ENCODE assay signal across 2 cellular contexts in genomic region chr3:87354399-87354798, GRCh38.
TF ChIP-seq lines count a peak whose summit lies in the region.

No MANE protein-coding gene starts in this region.

TF ChIP-seq in H1, 55 proteins besides CTCF, POLR2A, EP300 and RAD21 (continued from another document):
- TF ChIP-seq SIX5 (IDR thresholded peaks at IDR 0.05; ENCODE audit: low read depth, low read length), result no peak
- TF ChIP-seq CEBPB (IDR thresholded peaks at IDR 0.05; ENCODE audit: low read depth, low read length), result 0 out of 2 replicates have a peak, but pooled peaks have one; percentile 67

TF ChIP-seq in HepG2, 621 proteins besides CTCF, POLR2A, EP300 and RAD21 (continued from another document):
- TF ChIP-seq KDM5B (CRISPR knock-in tag; IDR thresholded peaks at IDR 0.05; ENCODE audit: borderline replicate concordance), result no peak
- TF ChIP-seq KDM3A (CRISPR knock-in tag; IDR thresholded peaks at IDR 0.05; ENCODE audit: low read depth), result no peak
- no peak for TF ChIP-seq TRIM22 (IDR thresholded peaks at IDR 0.05)
- TF ChIP-seq ZSCAN20 (CRISPR knock-in tag; IDR thresholded peaks at IDR 0.05; ENCODE audit: borderline replicate concordance), result no peak
- no peak for TF ChIP-seq ZNF180 (CRISPR knock-in tag; IDR thresholded peaks at IDR 0.05; ENCODE audit: borderline replicate concordance, low read depth)
- peak; percentile 66 for TF ChIP-seq CEBPG (CRISPR knock-in tag; IDR thresholded peaks at IDR 0.05)
